Comparison of ENCODE assay signal across 8 cellular contexts in genomic region chr1:44417351-44418021, GRCh38. TPM values are rescaled to one million over a fixed set of nuclear protein-coding genes. Genes with fewer than 3 reads are reported as not detected.
DNase-seq lines count a peak whose midpoint lies in the region; ATAC-seq and TF ChIP-seq lines count a peak whose summit lies in the region.

No MANE protein-coding gene starts in this region.

- CTCF ChIA-PET in WTC11 (lab: Charles Lee), result interaction anchor here (0.5 to 1.1 kb wide), 3 partner anchors 13 to 71 kb away, joined by 5 to 6 read pairs (median 5); partner anchors contain the start of gene RNF220

- POLR2A ChIA-PET in WTC11 (lab: Charles Lee), result no interaction called here

- TF ChIP-seq CTCF in WTC11 (IDR thresholded peaks at IDR 0.05), result no peak

- peaks cover 53% of the 10 kb centered on the region for H3K4me1 Mint-ChIP-seq in WTC11

- peak overlapping the region; percentile 89 for H3K27ac Mint-ChIP-seq in WTC11

- ATAC-seq in WTC11 (peak; percentile 92), GM18868 (IDR thresholded peaks at IDR 0.05; ENCODE audit: unreplicated experiment) (no peak), GM18870 (IDR thresholded peaks at IDR 0.05; ENCODE audit: unreplicated experiment) (no peak), HG03432 (IDR thresholded peaks at IDR 0.05; ENCODE audit: unreplicated experiment) (no peak)

- H3K36me3 Mint-ChIP-seq in WTC11, result no peaks in the 10 kb centered on the region; the same call in none of the 2 replicates

- peak overlapping the region; percentile 84 for H3K4me3 Mint-ChIP-seq in WTC11

- H3K27me3 Mint-ChIP-seq in WTC11 (ENCODE audit: low read depth), result peaks cover 27% of the 10 kb centered on the region

- no peaks in the 10 kb centered on the region for H3K9me3 Mint-ChIP-seq in WTC11

- DNase-seq in stimulated activated CD4-positive, alpha-beta T cell treated with anti-CD3 and anti-CD28 coated beads, Interleukin-12 subunit alpha, Interleukin-12 subunit beta, amount 100 ng/mL, for 4 hours, result peak; percentile 1
- DNase-seq in stimulated activated CD4-positive, alpha-beta T cell treated with anti-CD3 and anti-CD28 coated beads, Interleukin-2, amount 100 ng/mL, for 48 hours, result no peak
- DNase-seq in WTC11 (ENCODE audit: low spot score), result peak; percentile 93
- peak; percentile 77 for DNase-seq in hippocampal formation (lab: John Stamatoyannopoulos, UW)
- peak; percentile 90 for DNase-seq in retina

TF ChIP-seq in WTC11, 78 proteins besides CTCF, POLR2A, EP300 and RAD21 (continues in another document):
- TF ChIP-seq ARID4B (CRISPR knock-in tag; IDR thresholded peaks at IDR 0.05; ENCODE audit: borderline replicate concordance), result no peak
- peak; percentile 91 for TF ChIP-seq NFE2L1 (CRISPR knock-in tag; IDR thresholded peaks at IDR 0.05)
- 0 out of 2 replicates have a peak, but pooled peaks have one; percentile 15 for TF ChIP-seq ETV6 (CRISPR knock-in tag; IDR thresholded peaks at IDR 0.05)
- no peak for TF ChIP-seq PRDM15 (CRISPR knock-in tag; IDR thresholded peaks at IDR 0.05)
- 0 out of 2 replicates have a peak, but pooled peaks have one; percentile 68 for TF ChIP-seq ZNF232 (CRISPR knock-in tag; IDR thresholded peaks at IDR 0.05)
- TF ChIP-seq ZNF219 (CRISPR knock-in tag; IDR thresholded peaks at IDR 0.05; ENCODE audit: borderline replicate concordance), result no peak
- peak; percentile 90 for TF ChIP-seq ZNF263 (CRISPR knock-in tag; IDR thresholded peaks at IDR 0.05; ENCODE audit: low read depth)
- 0 out of 2 replicates have a peak, but pooled peaks have one; percentile 60 for TF ChIP-seq TEAD1 (CRISPR knock-in tag; IDR thresholded peaks at IDR 0.05)
- no peak for TF ChIP-seq ZNF423 (CRISPR knock-in tag; IDR thresholded peaks at IDR 0.05)
- TF ChIP-seq SP1 (CRISPR knock-in tag; conservative IDR thresholded peaks at IDR 0.05), result peak; percentile 53; the same call in 1 of the 2 replicates
- TF ChIP-seq AFF4 (CRISPR knock-in tag; IDR thresholded peaks at IDR 0.05; ENCODE audit: borderline replicate concordance), result no peak
- TF ChIP-seq ZNF512 (CRISPR knock-in tag; IDR thresholded peaks at IDR 0.05; ENCODE audit: borderline replicate concordance), result 0 out of 2 replicates have a peak, but pooled peaks have one; percentile 28
- 0 out of 2 replicates have a peak, but pooled peaks have one; percentile 17 for TF ChIP-seq ATF1 (CRISPR knock-in tag; IDR thresholded peaks at IDR 0.05)
- TF ChIP-seq GRHL2 (CRISPR knock-in tag; IDR thresholded peaks at IDR 0.05; ENCODE audit: insufficient replicate concordance, severe bottlenecking), result no peak

RNA-seq across cellular contexts. Expression of gene RNF220, which starts 12.4 kb away (rescaled TPM):
- total RNA-seq in WTC11 (2021), result 117 to 128 TPM (median 124 TPM) in 3 replicates

Comparison
In these comparisons a context has a peak if more than half of its experiments do, and no peak if none do; other contexts are left out.
1. DNase-seq: peak in stimulated activated CD4-positive, alpha-beta T cell treated with anti-CD3 and anti-CD28 coated beads, Interleukin-12 subunit alpha, Interleukin-12 subunit beta, amount 100 ng/mL, for 4 hours (single experiment), WTC11 (single experiment), hippocampal formation (2 of 2) and retina (single experiment); none in stimulated activated CD4-positive, alpha-beta T cell treated with anti-CD3 and anti-CD28 coated beads, Interleukin-2, amount 100 ng/mL, for 48 hours (0 of 2).